ENCODE assay signal across 8 cellular contexts in the genomic region with DNA sequence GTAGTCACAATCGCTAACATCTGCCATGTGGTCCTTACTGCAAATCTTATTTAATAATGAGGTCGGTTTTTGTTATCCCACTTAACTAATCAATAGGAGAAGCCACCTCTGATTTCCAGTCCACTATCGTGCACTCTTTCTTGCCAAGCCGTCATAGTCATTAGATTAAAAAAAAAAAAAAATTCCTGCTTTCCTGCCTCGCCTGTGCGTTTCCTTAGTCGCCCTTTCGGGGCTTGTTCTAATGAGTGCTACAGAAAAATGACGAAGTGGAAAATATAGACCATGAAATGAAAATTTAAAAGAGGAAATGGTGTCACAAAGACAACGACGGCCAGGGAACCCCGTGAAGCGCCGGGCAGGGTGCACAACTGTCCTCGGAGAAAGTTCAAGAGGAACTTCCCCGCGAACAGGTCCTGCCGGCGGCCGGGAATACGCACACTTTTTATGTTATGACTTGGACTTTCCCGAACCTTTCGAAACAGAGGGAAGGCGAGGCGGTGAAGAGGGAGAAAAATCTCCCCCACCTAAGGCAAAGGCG. TPM values are rescaled to one million over a fixed set of nuclear protein-coding genes. Genes with fewer than 3 reads are reported as not detected.
DNase-seq lines count a peak whose midpoint lies in the region; ATAC-seq and TF ChIP-seq lines count a peak whose summit lies in the region.

No MANE protein-coding gene starts in this region.

- H3K9me3 ChIP-seq in AG04450 (ENCODE audit: control insufficient read depth, insufficient read depth, low read length), result no peaks in the 10 kb centered on the region
- no peaks in the 10 kb centered on the region for H3K9me3 ChIP-seq in lower lobe of right lung

- H3K27me3 ChIP-seq in AG04450 (ENCODE audit: control insufficient read depth, insufficient read depth, low read length), result no peaks in the 10 kb centered on the region
- H3K27me3 ChIP-seq in lower lobe of right lung (ENCODE audit: low read depth), result no peaks in the 10 kb centered on the region

- H3K4me1 ChIP-seq in lower lobe of right lung, result peaks cover 31% of the 10 kb centered on the region

- intact Hi-C loops in lower lobe of right lung (cut with DNase I), result no loop called here

- 0 out of 2 replicates have a peak, but pooled peaks have one; percentile 6 for TF ChIP-seq CTCF in AG04450 (IDR thresholded peaks at IDR 0.05; ENCODE audit: low read depth, low read length)
- no peak for TF ChIP-seq CTCF in choroid plexus epithelial cell (conservative IDR thresholded peaks at IDR 0.05; ENCODE audit: low read depth, low read length)
- no peak for TF ChIP-seq CTCF in lower lobe of right lung (IDR thresholded peaks at IDR 0.05)

- CTCF ChIA-PET in AG04450 (lab: Charles Lee), result no interaction called here

- DNase-seq in AG04450 (ENCODE audit: low read depth, low spot score), result no peak
- peak; percentile 67 for DNase-seq in SKM-1 (lab: John Stamatoyannopoulos, UW; ENCODE audit: unreplicated experiment)
- peak; percentile 53 for DNase-seq in choroid plexus epithelial cell (ENCODE audit: low read depth)
- DNase-seq in lower lobe of right lung, result peak; percentile 80
- peak in 4 of 6 experiments; percentile 46 to 69 (median 67) for DNase-seq in stimulated activated naive CD4-positive, alpha-beta T cell (lab: John Stamatoyannopoulos, UW)
- DNase-seq in 8988T, result no peak

- POLR2A ChIA-PET in AG04450 (lab: Yijun Ruan, JAX), result interaction anchor here (2.0 to 2.3 kb wide), 2 partner anchors 9 to 74 kb away, joined by 10 to 22 read pairs; a partner anchor contains a TSS

- H3K4me3 ChIP-seq in AG04450 (ENCODE audit: low read depth, low read length) (peak overlapping the region; percentile 61), choroid plexus epithelial cell (ENCODE audit: low read depth, low read length) (peak overlapping the region; percentile 77), lower lobe of right lung (peak overlapping the region; percentile 92)

- H3K27ac ChIP-seq in AG04450 (ENCODE audit: low read depth, low read length) (peak overlapping the region; percentile 91), lower lobe of right lung (peak overlapping the region; percentile 94)

- peak; percentile 14 for ATAC-seq in GM19035 (IDR thresholded peaks at IDR 0.05; ENCODE audit: unreplicated experiment)
- ATAC-seq in HG03342 (IDR thresholded peaks at IDR 0.05; ENCODE audit: unreplicated experiment), result peak; percentile 7
- peak; percentile 23 to 49 for ATAC-seq in lower lobe of right lung

- no peaks in the 10 kb centered on the region for H3K36me3 ChIP-seq in lower lobe of right lung

RNA-seq across cellular contexts. Expression of a gene that starts 0.3 kb away (rescaled TPM):
- polyA plus RNA-seq in AG04450 (2011; rRNA removed), result 24.1 and 31.1 TPM in 2 replicates
- polyA minus RNA-seq in AG04450 (2011; rRNA and poly(A)+ RNA removed), result 23.2 and 24.0 TPM in 2 replicates
- total RNA-seq in lower lobe of right lung, result 58.8 TPM

Comparison
In these comparisons a context has a peak if more than half of its experiments do, and no peak if none do; other contexts are left out.
1. DNase-seq: peak in SKM-1 (single experiment), choroid plexus epithelial cell (single experiment), lower lobe of right lung (single experiment) and stimulated activated naive CD4-positive, alpha-beta T cell (4 of 6); none in AG04450 (single experiment) and 8988T (single experiment).
2. Peak in every context shown above with its lines, with median percentiles within 50 percentile points of each other: H3K4me3 ChIP-seq and ATAC-seq.